Comparison of ENCODE assay signal across 16 cellular contexts in the genomic region with DNA sequence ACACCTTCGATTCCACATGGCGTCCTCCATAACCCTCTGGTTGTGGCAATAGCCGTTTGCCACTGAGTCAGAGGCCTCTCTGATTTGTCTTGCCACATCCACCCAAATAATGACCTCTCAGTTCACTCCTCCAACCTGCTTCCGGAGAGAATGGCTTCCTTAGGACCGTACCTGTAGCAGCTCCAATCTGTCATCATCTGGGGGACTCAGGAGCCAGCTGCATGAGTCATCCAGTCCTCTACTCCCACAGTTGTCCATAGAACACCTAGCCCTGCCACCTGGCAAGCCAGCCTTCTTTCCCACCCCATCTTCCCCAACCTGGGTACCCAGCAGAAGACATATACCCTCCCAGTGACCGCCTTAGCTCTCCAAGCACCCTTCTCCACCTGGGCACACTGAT.
DNase-seq lines count a peak whose midpoint lies in the region; ATAC-seq, FAIRE-seq and TF ChIP-seq lines count a peak whose summit lies in the region.
"Had no signal": no experiment of that assay in that cellular context is flagged by ENCODE, and none has a peak within 500 bp of the region (broad histone marks: within the 10 kb centered on the region; RNA-seq: fewer than 3 reads in every experiment).

No MANE protein-coding gene starts in this region.

- H3K4me3 ChIP-seq in HL-60 (replicated peaks; ENCODE audit: insufficient read depth, low read length) (no peak overlapping the region), bronchial epithelial cell (ENCODE audit: low read depth, low read length) (no peak overlapping the region), neutrophil (ENCODE audit: low read depth in 1 of 2, low read length in 1 of 2) (no peak overlapping the region)
- H3K4me3 ChIP-seq: BLaER1, GM23248 had no signal

- TF ChIP-seq CTCF in HL-60 (IDR thresholded peaks at IDR 0.05; ENCODE audit: insufficient read depth, low read length) (no peak), bronchial epithelial cell (IDR thresholded peaks at IDR 0.05; ENCODE audit: insufficient read depth, low read length, severe bottlenecking) (no peak), neutrophil (IDR thresholded peaks at IDR 0.05) (no peak)

- H3K27me3 ChIP-seq in HL-60 (ENCODE audit: insufficient read depth, poor library complexity, severe bottlenecking) = no peaks in the 10 kb centered on the region
- no peaks in the 10 kb centered on the region for H3K27me3 ChIP-seq in bronchial epithelial cell (ENCODE audit: control insufficient read depth, insufficient read depth, low read length)
- H3K27me3 ChIP-seq in neutrophil = no peaks in the 10 kb centered on the region
- H3K27me3 ChIP-seq: BLaER1 had no signal

- no peak for ATAC-seq in HG02571 (IDR thresholded peaks at IDR 0.05; ENCODE audit: unreplicated experiment)
- ATAC-seq in GM21786 (IDR thresholded peaks at IDR 0.05; ENCODE audit: unreplicated experiment) = no peak
- ATAC-seq in GM18519 (IDR thresholded peaks at IDR 0.05; ENCODE audit: low FRiP score, unreplicated experiment) = no peak

- peak overlapping the region; percentile 90 for H3K27ac ChIP-seq in HL-60 (replicated peaks)
- H3K27ac ChIP-seq in neutrophil = peak overlapping the region; percentile 80
- H3K27ac ChIP-seq: 22Rv1, BLaER1, GM23248 had no signal

- peak; percentile 64 for FAIRE-seq in bronchial epithelial cell (lab: Jason Lieb, UNC)
- FAIRE-seq: H54 had no signal

- DNase-seq in DMS53 (lab: John Stamatoyannopoulos, UW) (peak; percentile 30), DMS53 treated with DMSO at 0.1 percent for 48 hours (lab: John Stamatoyannopoulos, UW; ENCODE audit: unreplicated experiment) (no peak), HL-60 (ENCODE audit: low read depth in 1 of 2, low spot score in 1 of 2) (no peak), bronchial epithelial cell (ENCODE audit: low read depth) (no peak)
- DNase-seq: CD4-positive, CD25-positive, alpha-beta regulatory T cell; GF-D8; GM23248; IMR-90; KG1 had no signal

- H3K9me3 ChIP-seq in neutrophil = no peaks in the 10 kb centered on the region
- H3K9me3 ChIP-seq: BLaER1 had no signal

- H3K36me3 ChIP-seq in bronchial epithelial cell (ENCODE audit: control insufficient read depth, insufficient read depth, low read length) = no peaks in the 10 kb centered on the region
- no peaks in the 10 kb centered on the region for H3K36me3 ChIP-seq in neutrophil
- H3K36me3 ChIP-seq: BLaER1 had no signal

- peaks cover 40 to 42% of the 10 kb centered on the region in 2 experiments for H3K4me1 ChIP-seq in neutrophil (ENCODE audit: control insufficient read depth in 1 of 2, insufficient read depth in 1 of 2, low read depth in 1 of 2, low read length in 1 of 2)
